In the genomic region with DNA sequence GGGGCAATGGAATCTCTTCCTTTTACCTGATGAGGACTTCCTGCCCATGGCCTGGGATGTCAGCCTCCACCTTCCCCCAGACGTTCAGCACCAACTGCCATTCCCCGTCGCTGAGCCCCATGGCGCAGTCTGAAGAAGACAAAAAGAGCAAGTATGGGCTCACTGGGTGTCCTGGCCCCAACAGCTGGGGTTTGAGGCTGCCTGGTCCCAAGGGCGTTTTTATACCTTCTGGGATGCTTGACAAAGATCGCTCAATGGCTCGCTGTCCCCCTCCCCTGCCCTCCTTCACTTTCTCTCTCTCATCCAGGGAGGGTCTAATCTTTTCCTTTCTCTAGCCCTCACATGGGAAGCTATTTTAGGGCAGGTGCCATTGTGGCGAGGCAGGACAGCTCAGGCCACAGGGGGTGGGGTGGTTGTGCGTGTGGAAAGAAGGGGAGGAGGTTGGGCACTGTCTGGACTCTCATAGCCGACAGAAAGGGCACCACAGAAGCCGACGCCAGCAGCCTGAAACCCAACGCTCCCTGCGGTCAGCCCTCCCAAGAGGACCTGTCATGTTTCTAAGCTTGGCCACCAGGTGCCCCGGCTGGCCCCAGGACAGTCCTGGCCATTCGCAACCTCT, we compare ENCODE assay signal across 1 cellular context.
TF ChIP-seq lines count a peak whose summit lies in the region.

A gene (minus strand): TSS at position 193 of the 619 bp plus-strand sequence. CDS start 72 bp downstream, at position 121.

TF ChIP-seq in GM23338, 12 proteins besides CTCF, POLR2A, EP300 and RAD21 (continued from another document):
- TF ChIP-seq, protein P1, sequence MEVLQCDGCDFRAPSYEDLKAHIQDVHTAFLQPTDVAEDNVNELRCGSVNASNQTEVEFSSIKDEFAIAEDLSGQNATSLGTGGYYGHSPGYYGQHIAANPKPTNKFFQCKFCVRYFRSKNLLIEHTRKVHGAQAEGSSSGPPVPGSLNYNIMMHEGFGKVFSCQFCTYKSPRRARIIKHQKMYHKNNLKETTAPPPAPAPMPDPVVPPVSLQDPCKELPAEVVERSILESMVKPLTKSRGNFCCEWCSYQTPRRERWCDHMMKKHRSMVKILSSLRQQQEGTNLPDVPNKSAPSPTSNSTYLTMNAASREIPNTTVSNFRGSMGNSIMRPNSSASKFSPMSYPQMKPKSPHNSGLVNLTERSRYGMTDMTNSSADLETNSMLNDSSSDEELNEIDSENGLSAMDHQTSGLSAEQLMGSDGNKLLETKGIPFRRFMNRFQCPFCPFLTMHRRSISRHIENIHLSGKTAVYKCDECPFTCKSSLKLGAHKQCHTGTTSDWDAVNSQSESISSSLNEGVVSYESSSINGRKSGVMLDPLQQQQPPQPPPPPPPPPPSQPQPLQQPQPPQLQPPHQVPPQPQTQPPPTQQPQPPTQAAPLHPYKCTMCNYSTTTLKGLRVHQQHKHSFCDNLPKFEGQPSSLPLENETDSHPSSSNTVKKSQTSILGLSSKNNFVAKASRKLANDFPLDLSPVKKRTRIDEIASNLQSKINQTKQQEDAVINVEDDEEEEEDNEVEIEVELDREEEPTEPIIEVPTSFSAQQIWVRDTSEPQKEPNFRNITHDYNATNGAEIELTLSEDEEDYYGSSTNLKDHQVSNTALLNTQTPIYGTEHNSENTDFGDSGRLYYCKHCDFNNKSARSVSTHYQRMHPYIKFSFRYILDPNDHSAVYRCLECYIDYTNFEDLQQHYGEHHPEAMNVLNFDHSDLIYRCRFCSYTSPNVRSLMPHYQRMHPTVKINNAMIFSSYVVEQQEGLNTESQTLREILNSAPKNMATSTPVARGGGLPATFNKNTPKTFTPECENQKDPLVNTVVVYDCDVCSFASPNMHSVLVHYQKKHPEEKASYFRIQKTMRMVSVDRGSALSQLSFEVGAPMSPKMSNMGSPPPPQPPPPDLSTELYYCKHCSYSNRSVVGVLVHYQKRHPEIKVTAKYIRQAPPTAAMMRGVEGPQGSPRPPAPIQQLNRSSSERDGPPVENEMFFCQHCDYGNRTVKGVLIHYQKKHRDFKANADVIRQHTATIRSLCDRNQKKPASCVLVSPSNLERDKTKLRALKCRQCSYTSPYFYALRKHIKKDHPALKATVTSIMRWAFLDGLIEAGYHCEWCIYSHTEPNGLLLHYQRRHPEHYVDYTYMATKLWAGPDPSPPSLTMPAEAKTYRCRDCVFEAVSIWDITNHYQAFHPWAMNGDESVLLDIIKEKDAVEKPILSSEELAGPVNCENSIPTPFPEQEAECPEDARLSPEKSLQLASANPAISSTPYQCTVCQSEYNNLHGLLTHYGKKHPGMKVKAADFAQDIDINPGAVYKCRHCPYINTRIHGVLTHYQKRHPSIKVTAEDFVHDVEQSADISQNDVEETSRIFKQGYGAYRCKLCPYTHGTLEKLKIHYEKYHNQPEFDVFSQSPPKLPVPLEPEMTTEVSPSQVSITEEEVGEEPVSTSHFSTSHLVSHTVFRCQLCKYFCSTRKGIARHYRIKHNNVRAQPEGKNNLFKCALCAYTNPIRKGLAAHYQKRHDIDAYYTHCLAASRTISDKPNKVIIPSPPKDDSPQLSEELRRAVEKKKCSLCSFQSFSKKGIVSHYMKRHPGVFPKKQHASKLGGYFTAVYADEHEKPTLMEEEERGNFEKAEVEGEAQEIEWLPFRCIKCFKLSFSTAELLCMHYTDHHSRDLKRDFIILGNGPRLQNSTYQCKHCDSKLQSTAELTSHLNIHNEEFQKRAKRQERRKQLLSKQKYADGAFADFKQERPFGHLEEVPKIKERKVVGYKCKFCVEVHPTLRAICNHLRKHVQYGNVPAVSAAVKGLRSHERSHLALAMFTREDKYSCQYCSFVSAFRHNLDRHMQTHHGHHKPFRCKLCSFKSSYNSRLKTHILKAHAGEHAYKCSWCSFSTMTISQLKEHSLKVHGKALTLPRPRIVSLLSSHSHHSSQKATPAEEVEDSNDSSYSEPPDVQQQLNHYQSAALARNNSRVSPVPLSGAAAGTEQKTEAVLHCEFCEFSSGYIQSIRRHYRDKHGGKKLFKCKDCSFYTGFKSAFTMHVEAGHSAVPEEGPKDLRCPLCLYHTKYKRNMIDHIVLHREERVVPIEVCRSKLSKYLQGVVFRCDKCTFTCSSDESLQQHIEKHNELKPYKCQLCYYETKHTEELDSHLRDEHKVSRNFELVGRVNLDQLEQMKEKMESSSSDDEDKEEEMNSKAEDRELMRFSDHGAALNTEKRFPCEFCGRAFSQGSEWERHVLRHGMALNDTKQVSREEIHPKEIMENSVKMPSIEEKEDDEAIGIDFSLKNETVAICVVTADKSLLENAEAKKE (CRISPR knock-in tag; IDR thresholded peaks at IDR 0.05): no peak
- TF ChIP-seq, protein P2, sequence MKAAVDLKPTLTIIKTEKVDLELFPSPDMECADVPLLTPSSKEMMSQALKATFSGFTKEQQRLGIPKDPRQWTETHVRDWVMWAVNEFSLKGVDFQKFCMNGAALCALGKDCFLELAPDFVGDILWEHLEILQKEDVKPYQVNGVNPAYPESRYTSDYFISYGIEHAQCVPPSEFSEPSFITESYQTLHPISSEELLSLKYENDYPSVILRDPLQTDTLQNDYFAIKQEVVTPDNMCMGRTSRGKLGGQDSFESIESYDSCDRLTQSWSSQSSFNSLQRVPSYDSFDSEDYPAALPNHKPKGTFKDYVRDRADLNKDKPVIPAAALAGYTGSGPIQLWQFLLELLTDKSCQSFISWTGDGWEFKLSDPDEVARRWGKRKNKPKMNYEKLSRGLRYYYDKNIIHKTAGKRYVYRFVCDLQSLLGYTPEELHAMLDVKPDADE (IDR thresholded peaks at IDR 0.05): no peak
- TF ChIP-seq CREB1 (CRISPR knock-in tag; IDR thresholded peaks at IDR 0.05; ENCODE audit: low read depth) (no peak), STAT1 (IDR thresholded peaks at IDR 0.05; ENCODE audit: unreplicated experiment) (no peak), JUNB (IDR thresholded peaks at IDR 0.05; ENCODE audit: unreplicated experiment) (no peak)
TF ChIP-seq in GM23338: peak in this region for 0.
